ENCODE assay signal across 1 cellular context in the genomic region with DNA sequence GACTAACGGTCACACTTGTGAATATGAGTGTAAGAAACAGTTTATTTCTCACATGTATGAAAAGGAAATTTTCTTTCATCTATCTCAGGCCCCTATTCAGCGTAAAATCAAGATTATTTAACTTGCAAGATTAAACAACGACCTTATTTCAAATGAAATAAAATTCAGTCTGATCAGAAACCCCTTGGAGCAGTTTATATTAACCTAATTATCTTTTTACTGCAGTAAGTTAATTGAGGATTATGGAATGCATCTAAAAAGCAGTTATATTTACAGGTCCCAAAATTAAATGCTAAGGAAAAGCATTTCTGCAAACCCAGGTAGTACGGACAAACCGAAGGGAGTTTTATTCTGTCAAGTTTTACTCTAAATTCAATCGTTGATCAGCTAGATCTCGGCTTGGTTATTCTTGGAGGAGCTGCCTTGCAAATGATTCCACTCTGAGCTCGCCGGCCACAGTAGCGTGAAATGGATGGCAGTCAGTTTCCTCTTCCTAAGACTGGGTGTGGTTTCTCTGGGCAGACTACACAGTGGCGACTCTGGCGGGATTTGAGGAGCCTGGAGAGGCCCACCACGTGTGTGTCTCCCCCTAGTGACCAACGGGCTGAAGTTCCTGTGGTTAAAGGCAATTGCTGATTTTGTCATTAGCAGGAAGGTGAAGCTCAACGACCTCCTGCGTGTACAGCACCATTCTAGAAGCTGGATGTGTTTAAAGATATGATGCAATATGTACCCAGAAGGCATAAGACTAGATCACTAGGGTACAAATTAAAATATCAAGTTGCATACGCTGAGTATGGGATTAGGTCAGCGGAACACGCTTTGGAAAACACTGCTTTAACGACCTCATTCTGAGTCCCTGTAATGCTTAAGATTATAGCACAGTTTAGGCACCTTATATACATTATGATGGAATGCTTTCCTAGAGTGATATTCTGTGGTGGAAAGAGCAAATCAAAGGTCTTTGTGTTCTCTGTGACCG.
TF ChIP-seq lines count a peak whose summit lies in the region.

No MANE protein-coding gene starts in this region.

TF ChIP-seq in HepG2, 621 proteins besides CTCF, POLR2A, EP300 and RAD21 (continued from another document and continues in another):
- TF ChIP-seq, protein P1, sequence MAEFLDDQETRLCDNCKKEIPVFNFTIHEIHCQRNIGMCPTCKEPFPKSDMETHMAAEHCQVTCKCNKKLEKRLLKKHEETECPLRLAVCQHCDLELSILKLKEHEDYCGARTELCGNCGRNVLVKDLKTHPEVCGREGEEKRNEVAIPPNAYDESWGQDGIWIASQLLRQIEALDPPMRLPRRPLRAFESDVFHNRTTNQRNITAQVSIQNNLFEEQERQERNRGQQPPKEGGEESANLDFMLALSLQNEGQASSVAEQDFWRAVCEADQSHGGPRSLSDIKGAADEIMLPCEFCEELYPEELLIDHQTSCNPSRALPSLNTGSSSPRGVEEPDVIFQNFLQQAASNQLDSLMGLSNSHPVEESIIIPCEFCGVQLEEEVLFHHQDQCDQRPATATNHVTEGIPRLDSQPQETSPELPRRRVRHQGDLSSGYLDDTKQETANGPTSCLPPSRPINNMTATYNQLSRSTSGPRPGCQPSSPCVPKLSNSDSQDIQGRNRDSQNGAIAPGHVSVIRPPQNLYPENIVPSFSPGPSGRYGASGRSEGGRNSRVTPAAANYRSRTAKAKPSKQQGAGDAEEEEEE (CRISPR knock-in tag; IDR thresholded peaks at IDR 0.05; ENCODE audit: borderline replicate concordance) = no peak
- TF ChIP-seq, protein P2, sequence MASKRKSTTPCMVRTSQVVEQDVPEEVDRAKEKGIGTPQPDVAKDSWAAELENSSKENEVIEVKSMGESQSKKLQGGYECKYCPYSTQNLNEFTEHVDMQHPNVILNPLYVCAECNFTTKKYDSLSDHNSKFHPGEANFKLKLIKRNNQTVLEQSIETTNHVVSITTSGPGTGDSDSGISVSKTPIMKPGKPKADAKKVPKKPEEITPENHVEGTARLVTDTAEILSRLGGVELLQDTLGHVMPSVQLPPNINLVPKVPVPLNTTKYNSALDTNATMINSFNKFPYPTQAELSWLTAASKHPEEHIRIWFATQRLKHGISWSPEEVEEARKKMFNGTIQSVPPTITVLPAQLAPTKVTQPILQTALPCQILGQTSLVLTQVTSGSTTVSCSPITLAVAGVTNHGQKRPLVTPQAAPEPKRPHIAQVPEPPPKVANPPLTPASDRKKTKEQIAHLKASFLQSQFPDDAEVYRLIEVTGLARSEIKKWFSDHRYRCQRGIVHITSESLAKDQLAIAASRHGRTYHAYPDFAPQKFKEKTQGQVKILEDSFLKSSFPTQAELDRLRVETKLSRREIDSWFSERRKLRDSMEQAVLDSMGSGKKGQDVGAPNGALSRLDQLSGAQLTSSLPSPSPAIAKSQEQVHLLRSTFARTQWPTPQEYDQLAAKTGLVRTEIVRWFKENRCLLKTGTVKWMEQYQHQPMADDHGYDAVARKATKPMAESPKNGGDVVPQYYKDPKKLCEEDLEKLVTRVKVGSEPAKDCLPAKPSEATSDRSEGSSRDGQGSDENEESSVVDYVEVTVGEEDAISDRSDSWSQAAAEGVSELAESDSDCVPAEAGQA (IDR thresholded peaks at IDR 0.05; ENCODE audit: low read depth) = no peak
- TF ChIP-seq, protein P2 (CRISPR knock-in tag; IDR thresholded peaks at IDR 0.05; ENCODE audit: borderline replicate concordance) = no peak
- TF ChIP-seq PHF8 (CRISPR knock-in tag; IDR thresholded peaks at IDR 0.05) (peak; percentile 35; the same call in 1 of the 2 replicates), ZFX (CRISPR knock-in tag; IDR thresholded peaks at IDR 0.05; ENCODE audit: low read depth) (peak; percentile 60; the same call in 1 of the 2 replicates), KDM4B (CRISPR knock-in tag; IDR thresholded peaks at IDR 0.05) (0 out of 2 replicates have a peak, but pooled peaks have one; percentile 17), SOX5 (CRISPR knock-in tag; IDR thresholded peaks at IDR 0.05; ENCODE audit: borderline replicate concordance) (peak; percentile 48; the same call in 1 of the 2 replicates), TSC22D2 (CRISPR knock-in tag; IDR thresholded peaks at IDR 0.05; ENCODE audit: borderline replicate concordance) (peak; percentile 56; the same call in 1 of the 2 replicates), ZNF160 (CRISPR knock-in tag; IDR thresholded peaks at IDR 0.05) (no peak), ZNF784 (CRISPR knock-in tag; IDR thresholded peaks at IDR 0.05; ENCODE audit: borderline replicate concordance) (no peak), THAP8 (CRISPR knock-in tag; IDR thresholded peaks at IDR 0.05; ENCODE audit: borderline replicate concordance) (no peak), ZNF432 (CRISPR knock-in tag; IDR thresholded peaks at IDR 0.05; ENCODE audit: borderline replicate concordance) (no peak), DRAP1 (CRISPR knock-in tag; IDR thresholded peaks at IDR 0.05) (peak; percentile 68; the same call in 1 of the 2 replicates), ZNF577 (CRISPR knock-in tag; IDR thresholded peaks at IDR 0.05; ENCODE audit: borderline replicate concordance, low read depth) (no peak), TFDP2 (CRISPR knock-in tag; IDR thresholded peaks at IDR 0.05) (peak; percentile 83), ATF3 (CRISPR knock-in tag; IDR thresholded peaks at IDR 0.05) (peak; percentile 57; the same call in 1 of the 2 replicates), RFXANK (CRISPR knock-in tag; IDR thresholded peaks at IDR 0.05) (peak; percentile 67; the same call in 1 of the 2 replicates), ZSCAN12 (CRISPR knock-in tag; IDR thresholded peaks at IDR 0.05) (no peak), ZMYM4 (CRISPR knock-in tag; IDR thresholded peaks at IDR 0.05) (peak; percentile 83), ZNF720 (CRISPR knock-in tag; IDR thresholded peaks at IDR 0.05) (no peak), CREM (IDR thresholded peaks at IDR 0.05) (no peak), CREM (CRISPR knock-in tag; IDR thresholded peaks at IDR 0.05) (no peak), CC2D1A (CRISPR knock-in tag; IDR thresholded peaks at IDR 0.05) (no peak), HDAC1 (CRISPR knock-in tag; IDR thresholded peaks at IDR 0.05) (peak; percentile 47; the same call in 1 of the 2 replicates)
- TF ChIP-seq, protein P3, sequence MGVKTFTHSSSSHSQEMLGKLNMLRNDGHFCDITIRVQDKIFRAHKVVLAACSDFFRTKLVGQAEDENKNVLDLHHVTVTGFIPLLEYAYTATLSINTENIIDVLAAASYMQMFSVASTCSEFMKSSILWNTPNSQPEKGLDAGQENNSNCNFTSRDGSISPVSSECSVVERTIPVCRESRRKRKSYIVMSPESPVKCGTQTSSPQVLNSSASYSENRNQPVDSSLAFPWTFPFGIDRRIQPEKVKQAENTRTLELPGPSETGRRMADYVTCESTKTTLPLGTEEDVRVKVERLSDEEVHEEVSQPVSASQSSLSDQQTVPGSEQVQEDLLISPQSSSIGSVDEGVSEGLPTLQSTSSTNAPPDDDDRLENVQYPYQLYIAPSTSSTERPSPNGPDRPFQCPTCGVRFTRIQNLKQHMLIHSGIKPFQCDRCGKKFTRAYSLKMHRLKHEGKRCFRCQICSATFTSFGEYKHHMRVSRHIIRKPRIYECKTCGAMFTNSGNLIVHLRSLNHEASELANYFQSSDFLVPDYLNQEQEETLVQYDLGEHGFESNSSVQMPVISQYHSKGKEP (CRISPR knock-in tag; IDR thresholded peaks at IDR 0.05) = 0 out of 2 replicates have a peak, but pooled peaks have one; percentile 59
- TF ChIP-seq, protein P4, sequence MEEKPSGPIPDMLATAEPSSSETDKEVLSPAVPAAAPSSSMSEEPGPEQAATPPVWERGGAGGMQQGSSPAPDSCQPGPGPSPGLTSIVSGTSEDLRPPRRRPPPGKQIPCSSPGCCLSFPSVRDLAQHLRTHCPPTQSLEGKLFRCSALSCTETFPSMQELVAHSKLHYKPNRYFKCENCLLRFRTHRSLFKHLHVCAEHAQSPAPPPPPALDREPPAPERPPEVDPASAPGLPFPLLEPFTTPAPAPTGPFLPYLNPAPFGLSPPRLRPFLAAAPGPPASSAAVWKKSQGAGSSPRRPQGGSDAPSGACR (CRISPR knock-in tag; IDR thresholded peaks at IDR 0.05) = 0 out of 2 replicates have a peak, but pooled peaks have one; percentile 48
- TF ChIP-seq, protein P5, sequence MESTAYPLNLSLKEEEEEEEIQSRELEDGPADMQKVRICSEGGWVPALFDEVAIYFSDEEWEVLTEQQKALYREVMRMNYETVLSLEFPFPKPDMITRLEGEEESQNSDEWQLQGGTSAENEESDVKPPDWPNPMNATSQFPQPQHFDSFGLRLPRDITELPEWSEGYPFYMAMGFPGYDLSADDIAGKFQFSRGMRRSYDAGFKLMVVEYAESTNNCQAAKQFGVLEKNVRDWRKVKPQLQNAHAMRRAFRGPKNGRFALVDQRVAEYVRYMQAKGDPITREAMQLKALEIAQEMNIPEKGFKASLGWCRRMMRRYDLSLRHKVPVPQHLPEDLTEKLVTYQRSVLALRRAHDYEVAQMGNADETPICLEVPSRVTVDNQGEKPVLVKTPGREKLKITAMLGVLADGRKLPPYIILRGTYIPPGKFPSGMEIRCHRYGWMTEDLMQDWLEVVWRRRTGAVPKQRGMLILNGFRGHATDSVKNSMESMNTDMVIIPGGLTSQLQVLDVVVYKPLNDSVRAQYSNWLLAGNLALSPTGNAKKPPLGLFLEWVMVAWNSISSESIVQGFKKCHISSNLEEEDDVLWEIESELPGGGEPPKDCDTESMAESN (CRISPR knock-in tag; conservative IDR thresholded peaks at IDR 0.05) = no peak
- TF ChIP-seq, protein P6, sequence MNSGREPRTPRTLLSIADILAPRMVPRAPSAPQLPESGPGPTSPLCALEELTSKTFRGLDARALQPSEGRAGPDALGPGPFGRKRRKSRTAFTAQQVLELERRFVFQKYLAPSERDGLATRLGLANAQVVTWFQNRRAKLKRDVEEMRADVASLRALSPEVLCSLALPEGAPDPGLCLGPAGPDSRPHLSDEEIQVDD (CRISPR knock-in tag; IDR thresholded peaks at IDR 0.05; ENCODE audit: borderline replicate concordance) = no peak
- TF ChIP-seq, protein P7, sequence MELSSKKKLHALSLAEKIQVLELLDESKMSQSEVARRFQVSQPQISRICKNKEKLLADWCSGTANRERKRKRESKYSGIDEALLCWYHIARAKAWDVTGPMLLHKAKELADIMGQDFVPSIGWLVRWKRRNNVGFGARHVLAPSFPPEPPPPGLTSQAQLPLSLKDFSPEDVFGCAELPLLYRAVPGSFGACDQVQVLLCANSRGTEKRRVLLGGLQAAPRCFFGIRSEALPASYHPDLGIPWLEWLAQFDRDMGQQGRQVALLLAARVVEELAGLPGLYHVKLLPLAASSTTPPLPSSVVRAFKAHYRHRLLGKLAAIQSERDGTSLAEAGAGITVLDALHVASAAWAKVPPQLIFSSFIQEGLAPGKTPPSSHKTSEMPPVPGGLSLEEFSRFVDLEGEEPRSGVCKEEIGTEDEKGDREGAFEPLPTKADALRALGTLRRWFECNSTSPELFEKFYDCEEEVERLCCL (CRISPR knock-in tag; IDR thresholded peaks at IDR 0.05; ENCODE audit: borderline replicate concordance) = no peak
- TF ChIP-seq, protein P8, sequence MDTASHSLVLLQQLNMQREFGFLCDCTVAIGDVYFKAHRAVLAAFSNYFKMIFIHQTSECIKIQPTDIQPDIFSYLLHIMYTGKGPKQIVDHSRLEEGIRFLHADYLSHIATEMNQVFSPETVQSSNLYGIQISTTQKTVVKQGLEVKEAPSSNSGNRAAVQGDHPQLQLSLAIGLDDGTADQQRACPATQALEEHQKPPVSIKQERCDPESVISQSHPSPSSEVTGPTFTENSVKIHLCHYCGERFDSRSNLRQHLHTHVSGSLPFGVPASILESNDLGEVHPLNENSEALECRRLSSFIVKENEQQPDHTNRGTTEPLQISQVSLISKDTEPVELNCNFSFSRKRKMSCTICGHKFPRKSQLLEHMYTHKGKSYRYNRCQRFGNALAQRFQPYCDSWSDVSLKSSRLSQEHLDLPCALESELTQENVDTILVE (CRISPR knock-in tag; IDR thresholded peaks at IDR 0.05) = peak; percentile 55; the same call in 1 of the 2 replicates
- TF ChIP-seq, protein P9, sequence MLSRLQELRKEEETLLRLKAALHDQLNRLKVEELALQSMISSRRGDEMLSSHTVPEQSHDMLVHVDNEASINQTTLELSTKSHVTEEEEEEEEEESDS (CRISPR knock-in tag; IDR thresholded peaks at IDR 0.05; ENCODE audit: borderline replicate concordance) = no peak
